12 cellular contexts compared by ENCODE assay signal in genomic region chr22:47167056-47167455, GRCh38.
"Had no signal": no experiment of that assay in that cellular context is flagged by ENCODE, and none has a peak within 500 bp of the region (broad histone marks: within the 10 kb centered on the region; RNA-seq: fewer than 3 reads in every experiment).

No MANE protein-coding gene starts in this region.

- H3K9me3 ChIP-seq: thoracic aorta, uterus had no signal

- DNase-seq: activated CD4-positive, alpha-beta T cell treated with anti-CD3 and anti-CD28 coated beads for 48 hours; activated CD8-positive, alpha-beta memory T cell treated with anti-CD3 and anti-CD28 coated beads, Interleukin-2, amount 50 U/mL, for 48 hours; activated CD8-positive, alpha-beta T cell treated with anti-CD3 and anti-CD28 coated beads, Interleukin-2, amount 10 ng/mL, durations not matched to agents 7 days and 5 days; amygdala; brain microvascular endothelial cell; foreskin keratinocyte; stimulated activated CD4-positive, alpha-beta T cell treated with anti-CD3 and anti-CD28 coated beads, Interleukin-4, amount 100 ng/mL, for 4 hours; stimulated activated naive CD8-positive, alpha-beta T cell treated with anti-CD3 and anti-CD28 coated beads, Interleukin-15, amount 100 ng/mL, for 72 hours; T-helper 1 cell had no signal

- H3K27me3 ChIP-seq: brain microvascular endothelial cell, dorsolateral prefrontal cortex, foreskin keratinocyte, uterus had no signal

- H3K4me1 ChIP-seq: foreskin keratinocyte, uterus had no signal

- H3K36me3 ChIP-seq: brain microvascular endothelial cell, thoracic aorta, uterus had no signal

- H3K4me3 ChIP-seq: dorsolateral prefrontal cortex, thoracic aorta, uterus had no signal

- H3K27ac ChIP-seq: brain microvascular endothelial cell, foreskin keratinocyte, thoracic aorta, uterus had no signal

- ATAC-seq: activated CD8-positive, alpha-beta T cell treated with anti-CD3 and anti-CD28 coated beads, Interleukin-2, amount 10 ng/mL, durations not matched to agents 7 days and 5 days; foreskin keratinocyte; stimulated activated naive CD8-positive, alpha-beta T cell treated with anti-CD3 and anti-CD28 coated beads, Interleukin-15, amount 100 ng/mL, for 72 hours had no signal
